In the genomic region with DNA sequence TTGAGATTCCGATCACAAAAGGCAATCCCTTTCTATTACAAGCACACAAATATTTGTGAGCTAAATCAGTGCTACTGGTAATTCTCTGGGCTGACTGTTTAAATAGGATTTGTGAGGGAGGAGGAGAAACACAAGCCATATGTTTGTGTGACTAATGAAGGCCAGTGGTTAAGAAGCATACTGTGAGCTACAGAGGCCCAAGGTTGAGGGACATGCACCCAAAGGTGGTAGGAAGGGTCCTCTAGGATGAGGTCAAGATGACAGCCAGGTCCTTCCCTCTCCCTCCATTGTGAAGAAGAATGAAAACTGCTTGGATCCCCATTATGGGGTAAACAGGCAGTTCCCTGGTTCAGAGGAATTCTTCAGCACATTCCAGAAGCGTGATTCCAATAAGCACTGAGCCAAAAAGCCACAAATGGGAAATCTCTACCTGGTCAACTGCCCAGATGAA, we compare ENCODE assay signal across 15 cellular contexts.
DNase-seq lines count a peak whose midpoint lies in the region; ATAC-seq and TF ChIP-seq lines count a peak whose summit lies in the region.
"Had no signal": no experiment of that assay in that cellular context is flagged by ENCODE, and none has a peak within 500 bp of the region (broad histone marks: within the 10 kb centered on the region; RNA-seq: fewer than 3 reads in every experiment).

No MANE protein-coding gene starts in this region.

- peak; percentile 64 for DNase-seq in AG04449 (ENCODE audit: low read depth, low spot score)
- DNase-seq in HK-2 (ENCODE audit: unreplicated experiment): peak; percentile 28
- peak; percentile 92 for DNase-seq in astrocyte of the hippocampus (ENCODE audit: low read depth, low spot score)
- DNase-seq in iris pigment epithelial cell (ENCODE audit: low read depth): peak; percentile 46
- no peak for DNase-seq in HAP-1 (ENCODE audit: low spot score in 2 of 2)
- DNase-seq in activated gamma-delta T cell (lab: John Stamatoyannopoulos, UW): no peak
- DNase-seq in stimulated activated CD4-positive, alpha-beta T cell treated with anti-CD3 and anti-CD28 coated beads, Interleukin-12 subunit alpha, Interleukin-12 subunit beta, amount 100 ng/mL, for 4 hours: no peak
- DNase-seq: activated CD4-positive, alpha-beta memory T cell treated with anti-CD3 and anti-CD28 coated beads, Interleukin-2, amount 10 ng/mL, durations not matched to agents 7 days and 5 days; activated naive CD4-positive, alpha-beta T cell treated with Interleukin-2 at 50 U/mL for 16 hours; AML-193; NCI-H2171 treated with DMSO at 0.1 percent for 48 hours; nephron progenitor cell had no signal

- H3K36me3 ChIP-seq in HAP-1 (replicated peaks): no peaks in the 10 kb centered on the region

- ATAC-seq in GM18498 (IDR thresholded peaks at IDR 0.05; ENCODE audit: unreplicated experiment): no peak
- ATAC-seq: left lobe of liver had no signal

- POLR2A ChIA-PET in AG04449 (lab: Yijun Ruan, JAX): interaction anchor here (0.6 kb wide), 1 partner anchor 207 kb away, joined by 3 read pairs; no protein-coding TSS in a partner anchor

- no peaks in the 10 kb centered on the region for H3K27me3 ChIP-seq in HAP-1 (ENCODE audit: low read depth)

- CTCF ChIA-PET in AG04449 (lab: Yijun Ruan, JAX): interaction anchor here (1.1 to 1.2 kb wide), 2 partner anchors 44 to 95 kb away, joined by 3 read pairs; no protein-coding TSS in a partner anchor

- H3K9me3 ChIP-seq in HAP-1: no peaks in the 10 kb centered on the region

- no peaks in the 10 kb centered on the region for H3K4me1 ChIP-seq in HAP-1

- H3K4me3 ChIP-seq in AG04449 (ENCODE audit: low read depth, low read length) (no peak overlapping the region), HAP-1 (no peak overlapping the region)
- H3K4me3 ChIP-seq: coronary artery had no signal

- no peak for TF ChIP-seq CTCF in AG04449 (IDR thresholded peaks at IDR 0.05; ENCODE audit: insufficient read depth, low read length, missing control alignments)

- in situ Hi-C loops in HAP-1 (cut with MboI; ENCODE audit: low sequenced_read_pairs): no loop called here

Comparison
In these comparisons a context has a peak if more than half of its experiments do, and no peak if none do; other contexts are left out.
1. DNase-seq: peak in AG04449 (single experiment), HK-2 (single experiment), astrocyte of the hippocampus (single experiment) and iris pigment epithelial cell (single experiment); none in HAP-1 (0 of 2), activated gamma-delta T cell (single experiment) and stimulated activated CD4-positive, alpha-beta T cell treated with anti-CD3 and anti-CD28 coated beads, Interleukin-12 subunit alpha, Interleukin-12 subunit beta, amount 100 ng/mL, for 4 hours (single experiment).